ENCODE assay signal across 29 cellular contexts in genomic region chr16:31305219-31305618, GRCh38. TPM values are rescaled to one million over a fixed set of nuclear protein-coding genes. Genes with fewer than 3 reads are reported as not detected.
DNase-seq lines count a peak whose midpoint lies in the region; ATAC-seq, FAIRE-seq and TF ChIP-seq lines count a peak whose summit lies in the region.
"Had no signal": no experiment of that assay in that cellular context is flagged by ENCODE, and none has a peak within 500 bp of the region (broad histone marks: within the 10 kb centered on the region; RNA-seq: fewer than 3 reads in every experiment).

No MANE protein-coding gene starts in this region.

- H3K36me3 ChIP-seq in K562 (ENCODE audit: control insufficient read depth, insufficient read depth, low read length) (no peaks in the 10 kb centered on the region), neutrophil (peaks cover 29% of the 10 kb centered on the region), PC-9 (ENCODE audit: low read depth) (no peaks in the 10 kb centered on the region)
- H3K36me3 ChIP-seq: BE2C, BLaER1 had no signal

- TF ChIP-seq CTCF in K562 (IDR thresholded peaks at IDR 0.05 in 2 of 3, conservative IDR thresholded peaks at IDR 0.05 in 1 of 3; ENCODE audit: insufficient read depth in 2 of 3, low read depth in 1 of 3, low read length in 3 of 3) = no peak
- no peak for TF ChIP-seq CTCF in neutrophil (IDR thresholded peaks at IDR 0.05)
- TF ChIP-seq CTCF in PC-9 (conservative IDR thresholded peaks at IDR 0.05) = no peak

- H3F3A ChIP-seq in PC-9 (ENCODE audit: insufficient read depth, low read depth) = no peaks in the 10 kb centered on the region

- TF ChIP-seq EP300 in K562 (IDR thresholded peaks at IDR 0.05; ENCODE audit: low read length) = no peak

- BruUV-seq in K562 (replicated peaks; lab: Mats Ljungman, UMichigan) (no TSS peak), PC-9 (replicated peaks; lab: Mats Ljungman, UMichigan) (no TSS peak)

- no peak overlapping the region for H3K4me2 ChIP-seq in K562 (ENCODE audit: insufficient read depth, low read length)
- no peak overlapping the region for H3K4me2 ChIP-seq in PC-9
- H3K4me2 ChIP-seq: BLaER1 had no signal

- CTCF ChIA-PET in K562 (lab: Yijun Ruan, JAX; ENCODE audit: low intra/inter-chr PET ratio) (no interaction called here), PC-9 (lab: Charles Lee) (interaction anchor here (0.6 kb wide), 1 partner anchor 73 kb away, joined by 3 read pairs; no protein-coding TSS in a partner anchor)

- no peak for DNase-seq in GM12891 (ENCODE audit: insufficient read length, low spot score)
- peak; percentile 6 for DNase-seq in OCI-M1 (lab: John Stamatoyannopoulos, UW)
- DNase-seq in K562 (ENCODE audit: extremely low read depth in 1 of 4, low spot score in 3 of 4) = no peak
- no peak for DNase-seq in NCI-H748 (lab: John Stamatoyannopoulos, UW; ENCODE audit: unreplicated experiment)
- DNase-seq in SHP77 treated with DMSO at 0.1 percent for 48 hours (lab: John Stamatoyannopoulos, UW) = no peak
- no peak for DNase-seq in PC-9
- DNase-seq: 8988T; ACHN; BE2C; C1 segment of cervical spinal cord; CD4-positive, alpha-beta memory T cell; CD4-positive, CD25-positive, alpha-beta regulatory T cell; CD8-positive, alpha-beta memory T cell; COR-L47; DMS 273 treated with DMSO at 0.1 percent for 48 hours; DMS153; DMS53; DMS79; DND-41; EL; GDM1 had no signal

- intact Hi-C loops in K562 (cut with micrococcal nuclease) = no loop called here
- intact Hi-C loops in PC-9 (cut with micrococcal nuclease; ENCODE audit: unreplicated experiment) = no loop called here

- POLR2A ChIA-PET in K562 (lab: Yijun Ruan, JAX) (interaction anchor here (1.1 kb wide), 1 partner anchor 408 kb away, joined by 3 read pairs; a partner anchor contains a TSS), PC-9 (lab: Charles Lee; ENCODE audit: unreplicated experiment) (interaction anchor here (0.7 kb wide), 1 partner anchor 124 kb away, joined by 4 read pairs; no protein-coding TSS in a partner anchor)

- no peak for TF ChIP-seq POLR2A in GM12891 (IDR thresholded peaks at IDR 0.05; ENCODE audit: low read depth, low read length)
- no peak for TF ChIP-seq POLR2A in K562 (conservative IDR thresholded peaks at IDR 0.05)

- H3K79me2 ChIP-seq in K562 (ENCODE audit: control insufficient read depth, insufficient read depth, low read length) = no peaks in the 10 kb centered on the region
- H3K79me2 ChIP-seq in PC-9 (ENCODE audit: low read depth) = no peaks in the 10 kb centered on the region

- H3K9me2 ChIP-seq in PC-9 (ENCODE audit: insufficient read depth) = no peaks in the 10 kb centered on the region

- ATAC-seq in K562 = no peak

- H3K4me1 ChIP-seq in K562 (replicated peaks in 1 of 2; ENCODE audit: control insufficient read depth in 2 of 2, insufficient read depth in 2 of 2, low read length in 2 of 2) (no peaks in the 10 kb centered on the region), neutrophil (ENCODE audit: control insufficient read depth in 1 of 2, insufficient read depth in 1 of 2, low read depth in 1 of 2, low read length in 1 of 2) (peaks cover 31 to 32% of the 10 kb centered on the region in 2 experiments), PC-9 (replicated peaks; ENCODE audit: insufficient read depth) (no peaks in the 10 kb centered on the region)
- H3K4me1 ChIP-seq: BE2C, BLaER1 had no signal

- FAIRE-seq in GM12891 (lab: Jason Lieb, UNC) = no peak
- FAIRE-seq in K562 (lab: Jason Lieb, UNC) = no peak
- FAIRE-seq: A204.1, GM12892, GM18507 had no signal

- H3K9ac ChIP-seq in K562 (ENCODE audit: insufficient read depth in 1 of 2, low read depth in 2 of 2, low read length in 2 of 2) = no peak overlapping the region
- H3K9ac ChIP-seq: BLaER1 had no signal

- in situ Hi-C loops in K562 (cut with MboI) = no loop called here

- TF ChIP-seq RAD21 in K562 (CRISPR knock-in tag; conservative IDR thresholded peaks at IDR 0.05 in 1 of 2, IDR thresholded peaks at IDR 0.05 in 1 of 2) = no peak

- H3K27ac ChIP-seq in K562 (ENCODE audit: extremely low read depth, low read depth, low read length) (no peak overlapping the region), neutrophil (peak overlapping the region; percentile 62), PC-9 (no peak overlapping the region)
- H3K27ac ChIP-seq: BLaER1 had no signal

- H3K27me3 ChIP-seq in K562 (ENCODE audit: control insufficient read depth in 2 of 2, insufficient read depth in 2 of 2, low read length in 2 of 2) (peaks cover 3 to 4% of the 10 kb centered on the region in 2 experiments; a peak in 1 of 5 replicates), neutrophil (no peaks in the 10 kb centered on the region), PC-9 (ENCODE audit: insufficient read depth, low read depth) (peaks cover 5% of the 10 kb centered on the region; the same call in 1 of the 2 replicates)
- H3K27me3 ChIP-seq: BLaER1 had no signal

- no peak overlapping the region for H3K4me3 ChIP-seq in K562
- H3K4me3 ChIP-seq in neutrophil (ENCODE audit: low read depth in 1 of 2, low read length in 1 of 2) = no peak overlapping the region
- no peak overlapping the region for H3K4me3 ChIP-seq in PC-9
- H3K4me3 ChIP-seq: BLaER1 had no signal

- H2AFZ ChIP-seq in K562 (ENCODE audit: low read depth, low read length) = no peak overlapping the region
- no peak overlapping the region for H2AFZ ChIP-seq in PC-9

- H4K20me1 ChIP-seq in K562 (replicated peaks; ENCODE audit: control insufficient read depth, insufficient read depth, low read length) (no peaks in the 10 kb centered on the region), PC-9 (ENCODE audit: insufficient read depth) (no peaks in the 10 kb centered on the region)
- H4K20me1 ChIP-seq: BLaER1 had no signal

- no peaks in the 10 kb centered on the region for H3K9me3 ChIP-seq in K562 (replicated peaks; ENCODE audit: control insufficient read depth, insufficient read depth, low read depth, low read length)
- no peaks in the 10 kb centered on the region for H3K9me3 ChIP-seq in neutrophil
- H3K9me3 ChIP-seq in PC-9 (ENCODE audit: insufficient read depth, low read depth) = no peaks in the 10 kb centered on the region
- H3K9me3 ChIP-seq: BE2C had no signal

- H3K9me1 ChIP-seq in K562 (ENCODE audit: control insufficient read depth, insufficient read depth, low read length) = no peaks in the 10 kb centered on the region

TF ChIP-seq in GM12891, 5 proteins besides CTCF, POLR2A, EP300 and RAD21:
- TF ChIP-seq POU2F2 (IDR thresholded peaks at IDR 0.05; ENCODE audit: low read depth, low read length) (no peak), SPI1 (IDR thresholded peaks at IDR 0.05; ENCODE audit: low read depth, low read length) (peak; percentile 58)

TF ChIP-seq in K562, 482 proteins besides CTCF, POLR2A, EP300 and RAD21:
- TF ChIP-seq SPI1 (IDR thresholded peaks at IDR 0.05; ENCODE audit: borderline replicate concordance, low read depth, low read length) (peak; percentile 60; the same call in 1 of the 2 replicates), STAT5A (IDR thresholded peaks at IDR 0.05; ENCODE audit: borderline replicate concordance, low read length) (no peak)
TF ChIP-seq in K562: peak in this region for 1.

RNA-seq across cellular contexts. Expression of gene ITGAM, which starts 45.4 kb away (rescaled TPM):
- 7.4 TPM for polyA plus RNA-seq in GM12891 (2012; ENCODE audit: low read depth, missing spikeins)
- 0.86 and 2.0 TPM in 2 replicates for total RNA-seq in K562 (2011; cell fraction: chromatin; rRNA removed; ENCODE audit: low replicate concordance)
- 0.92 and 1.2 TPM in 2 replicates for total RNA-seq in K562 (2011; cell fraction: nucleolus; rRNA removed)
- total RNA-seq in K562 (2011; cell fraction: nucleoplasm; rRNA removed) = 0.53 and 0.73 TPM in 2 replicates
- total RNA-seq in K562 (2014; rRNA removed) = 0.29 and 0.50 TPM in 2 replicates
- 0.25 and 0.35 TPM in 2 replicates for total RNA-seq in K562 (2014; rRNA removed; fragmentation: Illumina TruSeq; extraction: Trizol)
- 1.6 TPM in 2 replicates for total RNA-seq in K562 (2015; rRNA removed; fragmentation: Illumina TruSeq; extraction: Trizol)
- 0.98 and 1.3 TPM in 2 replicates for total RNA-seq in K562 (2021)
- 0.32 and 0.99 TPM in 2 replicates for polyA plus RNA-seq in K562 (2011; rRNA removed)
- polyA plus RNA-seq in K562 (2011; cell fraction: cytosol; rRNA removed) = 0.64 and 0.99 TPM in 2 replicates
- polyA plus RNA-seq in K562 (2011; cell fraction: nucleus; rRNA removed) = 2.0 and 3.3 TPM in 2 replicates
- 1.7 and 5.3 TPM in 2 replicates for polyA plus RNA-seq in K562 (2012)
- polyA plus RNA-seq in K562 (2014; fragmentation: Illumina TruSeq; extraction: Trizol) = 0.27 and 0.53 TPM in 2 replicates
- under 1 TPM; 0.01 to 0.03 TPM for polyA plus RNA-seq in K562 (2014; fragmentation: Nextera tagmentation; extraction: Ambion mirVana)
- 0.66 and 1.2 TPM in 2 replicates for polyA plus RNA-seq in K562 (2014; rRNA removed)
- polyA minus RNA-seq in K562 (2011; rRNA and poly(A)+ RNA removed) = 0.28 and 1.3 TPM in 2 replicates
- 0.64 and 1.4 TPM in 2 replicates for polyA minus RNA-seq in K562 (2011; cell fraction: cytosol; rRNA and poly(A)+ RNA removed)
- polyA minus RNA-seq in K562 (2011; cell fraction: nucleus; rRNA and poly(A)+ RNA removed) = 0.67 and 2.2 TPM in 2 replicates
- total RNA-seq in PC-9 (2021) = 0.90 and 1.3 TPM in 2 replicates
- total RNA-seq: Daoy had no signal
- polyA plus RNA-seq: AG04450 had no signal

RNA-seq across cellular contexts. Expression of gene ITGAX, which starts 49.8 kb away (rescaled TPM):
- 4.5 TPM for polyA plus RNA-seq in GM12891 (2012; ENCODE audit: low read depth, missing spikeins)
- total RNA-seq in K562 (2011; cell fraction: chromatin; rRNA removed; ENCODE audit: low replicate concordance) = 3.4 and 12.7 TPM in 2 replicates
- total RNA-seq in K562 (2011; cell fraction: nucleolus; rRNA removed) = 3.7 and 7.0 TPM in 2 replicates
- total RNA-seq in K562 (2011; cell fraction: nucleoplasm; rRNA removed) = 3.8 and 5.1 TPM in 2 replicates
- total RNA-seq in K562 (2014; rRNA removed) (0.14 and 0.41 TPM in 2 replicates), K562 (2014; rRNA removed; fragmentation: Illumina TruSeq; extraction: Trizol) (0.15 TPM in 1 of 2 replicates, not detected in the other), K562 (2015; rRNA removed; fragmentation: Illumina TruSeq; extraction: Trizol) (0.58 and 1.1 TPM in 2 replicates), K562 (2021) (0.35 and 0.51 TPM in 2 replicates), PC-9 (2021) (1.1 and 1.2 TPM in 2 replicates)
- polyA plus RNA-seq in K562 (2011; rRNA removed) (0.35 and 0.39 TPM in 2 replicates), K562 (2014; fragmentation: Illumina TruSeq; extraction: Trizol) (0.09 and 0.30 TPM in 2 replicates), K562 (2014; fragmentation: Nextera tagmentation; extraction: Ambion mirVana) (under 1 TPM; 0.03 to 0.04 TPM), K562 (2014; rRNA removed) (0.05 and 0.35 TPM in 2 replicates)
- polyA plus RNA-seq in K562 (2011; cell fraction: cytosol; rRNA removed) = 0.28 and 0.30 TPM in 2 replicates
- 2.2 and 3.5 TPM in 2 replicates for polyA plus RNA-seq in K562 (2011; cell fraction: nucleus; rRNA removed)
- 0.65 and 2.6 TPM in 2 replicates for polyA plus RNA-seq in K562 (2012)
- 0.95 and 1.2 TPM in 2 replicates for polyA minus RNA-seq in K562 (2011; rRNA and poly(A)+ RNA removed)
- polyA minus RNA-seq in K562 (2011; cell fraction: cytosol; rRNA and poly(A)+ RNA removed) = not detected in 2 replicates
- polyA minus RNA-seq in K562 (2011; cell fraction: nucleus; rRNA and poly(A)+ RNA removed) = 1.9 and 2.4 TPM in 2 replicates
- total RNA-seq: A673 had no signal
